11 cellular contexts compared by ENCODE assay signal in the genomic region with DNA sequence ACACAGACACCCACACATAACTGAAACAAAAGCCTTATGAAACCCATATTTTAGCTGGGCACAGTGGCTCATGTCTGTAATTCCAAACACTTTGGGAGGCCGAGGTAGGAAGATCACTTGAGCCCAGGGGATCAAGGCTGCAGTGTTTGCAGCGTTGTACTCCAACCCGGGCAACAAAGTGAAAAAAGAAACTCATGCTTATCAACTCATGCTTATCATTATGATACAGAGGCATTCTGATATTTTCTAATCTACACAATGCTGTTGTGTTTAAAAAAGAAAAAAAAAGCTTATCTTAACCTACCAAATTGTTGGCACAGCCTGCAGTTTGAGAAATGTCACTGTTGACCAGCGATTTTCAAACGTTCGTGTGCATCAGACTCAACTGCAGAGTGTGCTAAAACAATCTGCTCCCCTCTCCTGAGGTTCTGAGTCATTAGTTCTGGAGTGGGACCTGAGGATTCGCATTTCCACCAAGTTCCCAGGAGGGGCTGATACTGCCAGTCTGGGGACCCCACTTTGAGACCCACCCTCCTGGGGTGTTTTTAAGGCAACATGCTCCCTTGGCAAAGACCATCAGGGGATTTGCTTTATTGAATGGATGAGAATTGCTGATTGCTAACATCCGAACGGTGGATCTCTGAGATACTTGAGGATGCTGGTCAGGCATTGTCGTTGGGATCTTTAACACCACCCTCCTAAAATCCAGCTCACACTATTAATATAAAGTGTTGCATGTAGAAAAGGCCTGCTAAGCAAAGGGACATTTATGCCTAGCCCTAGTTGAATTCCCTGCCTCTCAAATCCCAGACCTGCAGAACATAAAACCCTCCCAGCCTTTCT. TPM values are rescaled to one million over a fixed set of nuclear protein-coding genes. Genes with fewer than 3 reads are reported as not detected.
DNase-seq lines count a peak whose midpoint lies in the region; ATAC-seq and TF ChIP-seq lines count a peak whose summit lies in the region.
"Had no signal": no experiment of that assay in that cellular context is flagged by ENCODE, and none has a peak within 500 bp of the region (broad histone marks: within the 10 kb centered on the region; RNA-seq: fewer than 3 reads in every experiment).

No MANE protein-coding gene starts in this region.

- peaks cover 2% of the 10 kb centered on the region for H3K27me3 Mint-ChIP-seq in activated T-cell treated with anti-CD3 and anti-CD28 coated beads, Interleukin-2, amount 50 U/mL, for 4 hours (ENCODE audit: low read depth)
- H3K27me3 Mint-ChIP-seq: CD4-positive, alpha-beta T cell had no signal

- in situ Hi-C loops in brain microvascular endothelial cell (cut with HindIII; ENCODE audit: low pct_ligation_motif_present, low sequenced_read_pairs), result no loop called here

- H3K36me3 ChIP-seq in HEK293 (ENCODE audit: control insufficient read depth in 2 of 2, insufficient read depth in 1 of 2, low read length in 2 of 2) (no peaks in the 10 kb centered on the region), brain microvascular endothelial cell (replicated peaks) (no peaks in the 10 kb centered on the region), lung (ENCODE audit: control insufficient read depth in 2 of 2, insufficient read depth in 2 of 2, low read length in 2 of 2) (no peaks in the 10 kb centered on the region), subcutaneous abdominal adipose tissue (ENCODE audit: control insufficient read depth in 5 of 5, insufficient read depth in 5 of 5, low read length in 5 of 5) (peaks cover 0 to 3% (median 0%) of the 10 kb centered on the region in 5 donors)

- ATAC-seq in lung (ENCODE audit: insufficient read depth, low FRiP score), result no peak
- ATAC-seq in activated T-cell treated with anti-CD3 and anti-CD28 coated beads, Interleukin-2, amount 50 U/mL, for 4 hours, result no peak
- ATAC-seq in GM21737 (IDR thresholded peaks at IDR 0.05; ENCODE audit: unreplicated experiment), result no peak

- DNase-seq in brain microvascular endothelial cell (no peak), lung (ENCODE audit: low spot score) (no peak), NCI-H187 treated with DMSO at 0.1 percent for 48 hours (lab: John Stamatoyannopoulos, UW) (no peak), kidney glomerular epithelial cell (lab: John Stamatoyannopoulos, UW) (no peak)
- DNase-seq in activated T-cell treated with anti-CD3 and anti-CD28 coated beads, Interleukin-2, amount 50 U/mL, for 4 hours, result no peak
- DNase-seq: CD4-positive, alpha-beta T cell; cortex of kidney; NCI-H2081 had no signal

- 45 to 73% methylated on average over 10 of the region's 10 CpGs for WGBS in lung, 2 donors

- H3K36me3 Mint-ChIP-seq in activated T-cell treated with anti-CD3 and anti-CD28 coated beads, Interleukin-2, amount 50 U/mL, for 4 hours (ENCODE audit: insufficient read depth), result no peaks in the 10 kb centered on the region

- H3K4me1 ChIP-seq in HEK293 (ENCODE audit: control insufficient read depth, insufficient read depth, low read length) (peaks cover 14% of the 10 kb centered on the region), lung (ENCODE audit: control insufficient read depth in 2 of 2, insufficient read depth in 2 of 2, low read length in 2 of 2) (peaks cover 34 to 41% of the 10 kb centered on the region in 2 donors), subcutaneous abdominal adipose tissue (ENCODE audit: control insufficient read depth in 5 of 5, insufficient read depth in 5 of 5, low read length in 5 of 5) (peaks cover 24 to 96% (median 89%) of the 10 kb centered on the region in 5 donors)

- H3K4me1 Mint-ChIP-seq in activated T-cell treated with anti-CD3 and anti-CD28 coated beads, Interleukin-2, amount 50 U/mL, for 4 hours (ENCODE audit: low read depth), result peaks cover 5% of the 10 kb centered on the region

- H3K27me3 ChIP-seq in brain microvascular endothelial cell (replicated peaks) (no peaks in the 10 kb centered on the region), lung (ENCODE audit: control insufficient read depth, insufficient read depth) (no peaks in the 10 kb centered on the region), subcutaneous abdominal adipose tissue (ENCODE audit: control insufficient read depth in 5 of 5, insufficient read depth in 4 of 5, low read length in 5 of 5) (no peaks in the 10 kb centered on the region)

- CTCF ChIA-PET in HEK293 (lab: Yijun Ruan, JAX), result interaction anchor here (0.5 to 1.6 kb wide), 4 partner anchors 9 to 108 kb away, joined by 3 to 4 read pairs (median 3); no protein-coding TSS in a partner anchor

- H3K9ac ChIP-seq in subcutaneous abdominal adipose tissue (ENCODE audit: low read length in 5 of 5), result peak overlapping the region in 3 of 5 donors; percentile 1 to 41 (median 21)

- H3K4me3 Mint-ChIP-seq in activated T-cell treated with anti-CD3 and anti-CD28 coated beads, Interleukin-2, amount 50 U/mL, for 4 hours, result no peak overlapping the region
- H3K4me3 Mint-ChIP-seq: CD4-positive, alpha-beta T cell had no signal

- H3K4me3 ChIP-seq in HEK293 (ENCODE audit: low read depth, low read length) (no peak overlapping the region), brain microvascular endothelial cell (ENCODE audit: low read depth, low read length) (no peak overlapping the region), lung (no peak overlapping the region), subcutaneous abdominal adipose tissue (ENCODE audit: low read depth in 1 of 5, low read length in 5 of 5) (no peak overlapping the region)

- H3K9me3 Mint-ChIP-seq in activated T-cell treated with anti-CD3 and anti-CD28 coated beads, Interleukin-2, amount 50 U/mL, for 4 hours, result no peaks in the 10 kb centered on the region
- H3K9me3 Mint-ChIP-seq: CD4-positive, alpha-beta T cell had no signal

- POLR2A ChIA-PET in HEK293 (lab: Yijun Ruan, JAX), result no interaction called here

- no peak for TF ChIP-seq CTCF in HEK293 (tag by site-specific recombination; IDR thresholded peaks at IDR 0.05)
- no peak for TF ChIP-seq CTCF in brain microvascular endothelial cell (IDR thresholded peaks at IDR 0.05; ENCODE audit: low read depth, low read length, missing control alignments)
- TF ChIP-seq CTCF in lung (IDR thresholded peaks at IDR 0.05; ENCODE audit: control extremely low read depth, extremely low read depth), result no peak

- H3K9me3 ChIP-seq in HEK293 (ENCODE audit: control insufficient read depth, insufficient read depth, low read depth, low read length) (no peaks in the 10 kb centered on the region), lung (ENCODE audit: control insufficient read depth in 2 of 2, insufficient read depth in 1 of 2, low read length in 1 of 2) (no peaks in the 10 kb centered on the region), subcutaneous abdominal adipose tissue (ENCODE audit: control insufficient read depth in 5 of 5, low read length in 5 of 5) (no peaks in the 10 kb centered on the region)

- H3K27ac ChIP-seq in HEK293 (ENCODE audit: extremely low read depth, low read depth, low read length) (no peak overlapping the region), brain microvascular endothelial cell (peak overlapping the region; percentile 2), lung (ENCODE audit: low read depth in 1 of 2, low read length in 1 of 2) (peak overlapping the region; percentile 18 to 24), subcutaneous abdominal adipose tissue (ENCODE audit: low read depth, low read length) (peak overlapping the region; percentile 67)

TF ChIP-seq in HEK293, 187 proteins besides CTCF, POLR2A, EP300 and RAD21:
- no peak for TF ChIP-seq ZNF626 (tag by site-specific recombination; IDR thresholded peaks at IDR 0.05)
- peak; percentile 44; the same call in 1 of the 2 replicates for TF ChIP-seq ZBTB17 (tag by site-specific recombination; IDR thresholded peaks at IDR 0.05)

RNA-seq across cellular contexts. Expression of gene CHST3, which starts 16.2 kb away (rescaled TPM):
- total RNA-seq in lung, result 10 to 100 TPM; 10.7 to 13.7 TPM
- polyA plus RNA-seq in lung, result 1 to 10 TPM; 2.2 to 5.2 TPM
- total RNA-seq in activated T-cell treated with anti-CD3 and anti-CD28 coated beads, Interleukin-2, amount 50 U/mL, for 4 hours, result 1 to 10 TPM in 2 of 3 donors, under 1 TPM in 1; 0.90 to 2.0 (median 1.1) TPM
- total RNA-seq: CD4-positive, alpha-beta T cell had no signal
